In genomic region chr12:128811806-128812205, GRCh38 we compare ENCODE assay signal across 16 cellular contexts. TPM values are rescaled to one million over a fixed set of nuclear protein-coding genes. Genes with fewer than 3 reads are reported as not detected.
DNase-seq lines count a peak whose midpoint lies in the region; ATAC-seq and TF ChIP-seq lines count a peak whose summit lies in the region.
"Had no signal": no experiment of that assay in that cellular context is flagged by ENCODE, and none has a peak within 500 bp of the region (broad histone marks: within the 10 kb centered on the region; RNA-seq: fewer than 3 reads in every experiment).

No MANE protein-coding gene starts in this region.

- peaks cover 50 to 53% (median 51%) of the 10 kb centered on the region in 3 donors for H3K4me1 Mint-ChIP-seq in IgD-negative memory B cell
- peaks cover 51% of the 10 kb centered on the region for H3K4me1 Mint-ChIP-seq in chondrocyte (ENCODE audit: low read depth)

- H3K27me3 Mint-ChIP-seq in IgD-negative memory B cell (no peaks in the 10 kb centered on the region), chondrocyte (ENCODE audit: low read depth) (no peaks in the 10 kb centered on the region)

- intact Hi-C loops in heart right ventricle (cut with DNase I) = no loop called here
- intact Hi-C loops in left ventricle myocardium superior (cut with micrococcal nuclease) = no loop called here
- intact Hi-C loops in testis (cut with DNase I; ENCODE audit: low total_unique reads) = no loop called here

- H3K27ac ChIP-seq in heart right ventricle = peak overlapping the region in 6 of 10 donors; percentile 75 to 87 (median 80)
- H3K27ac ChIP-seq in thoracic aorta = peak overlapping the region; percentile 73 to 78
- H3K27ac ChIP-seq in testis = no peak overlapping the region

- H3K9me3 Mint-ChIP-seq in IgD-negative memory B cell (no peaks in the 10 kb centered on the region), chondrocyte (ENCODE audit: low read depth) (no peaks in the 10 kb centered on the region)

- peaks cover 7 to 84% (median 52%) of the 10 kb centered on the region in 9 donors for H3K4me1 ChIP-seq in heart right ventricle
- H3K4me1 ChIP-seq in thoracic aorta (ENCODE audit: control insufficient read depth in 1 of 2, low read depth in 2 of 2) = peaks cover 25 to 82% of the 10 kb centered on the region in 2 donors
- H3K4me1 ChIP-seq in testis = peaks cover 22% of the 10 kb centered on the region
- H3K4me1 ChIP-seq: BE2C had no signal

- H3K36me3 Mint-ChIP-seq in IgD-negative memory B cell (peaks cover 2% of the 10 kb centered on the region), chondrocyte (ENCODE audit: low read depth) (peaks cover 19% of the 10 kb centered on the region)

- TF ChIP-seq POLR2A in testis (IDR thresholded peaks at IDR 0.05) = no peak

- no peak for ATAC-seq in heart right ventricle
- no peak for ATAC-seq in left ventricle myocardium superior
- no peak for ATAC-seq in thoracic aorta (ENCODE audit: insufficient number of reproducible peaks, low FRiP score, low read depth)
- ATAC-seq in HG03025 (IDR thresholded peaks at IDR 0.05; ENCODE audit: low FRiP score, unreplicated experiment) = no peak

- peak overlapping the region in 3 of 4 donors; percentile 17 to 86 (median 81) for H3K4me3 Mint-ChIP-seq in IgD-negative memory B cell
- no peak overlapping the region for H3K4me3 Mint-ChIP-seq in chondrocyte (ENCODE audit: unreplicated experiment)

- no peak for DNase-seq in heart right ventricle
- DNase-seq in left ventricle myocardium superior = no peak
- no peak for DNase-seq in chondrocyte (ENCODE audit: low spot score)
- DNase-seq in thoracic aorta (ENCODE audit: low spot score) = no peak
- DNase-seq in amygdala (lab: John Stamatoyannopoulos, UW) = no peak
- DNase-seq in testis = no peak
- DNase-seq: activated CD4-positive, CD25-positive, alpha-beta regulatory T cell treated with anti-CD3 and anti-CD28 coated beads, Interleukin-2, amount 50 U/mL, for 72 hours; activated naive CD4-positive, alpha-beta T cell treated with anti-CD3 and anti-CD28 coated beads, Interleukin-2, amount 50 U/mL, for 16 hours; BE2C; esophagus squamous epithelium; NCI-H187 treated with DMSO at 0.1 percent for 48 hours had no signal

- H3K4me3 ChIP-seq in heart right ventricle (no peak overlapping the region), thoracic aorta (no peak overlapping the region), testis (no peak overlapping the region)
- H3K4me3 ChIP-seq: lung had no signal

- TF ChIP-seq CTCF in heart right ventricle (IDR thresholded peaks at IDR 0.05) (no peak), chondrocyte (IDR thresholded peaks at IDR 0.05) (no peak), thoracic aorta (IDR thresholded peaks at IDR 0.05) (no peak), testis (IDR thresholded peaks at IDR 0.05) (no peak)

- no peaks in the 10 kb centered on the region for H3K9me3 ChIP-seq in heart right ventricle
- H3K9me3 ChIP-seq in thoracic aorta = no peaks in the 10 kb centered on the region
- no peaks in the 10 kb centered on the region for H3K9me3 ChIP-seq in testis
- H3K9me3 ChIP-seq: BE2C, esophagus squamous epithelium had no signal

- no peaks in the 10 kb centered on the region for H3K27me3 ChIP-seq in heart right ventricle
- H3K27me3 ChIP-seq in thoracic aorta (replicated peaks; ENCODE audit: insufficient read depth) = no peaks in the 10 kb centered on the region
- no peaks in the 10 kb centered on the region for H3K27me3 ChIP-seq in testis
- H3K27me3 ChIP-seq: BE2C, esophagus squamous epithelium had no signal

- 79 to 83% methylated on average over 9 of the region's 9 CpGs for WGBS in heart right ventricle, 2 donors
- WGBS in testis, 2 donors = 71 to 84% methylated on average over 9 of the region's 9 CpGs

- H3K27ac Mint-ChIP-seq in IgD-negative memory B cell (peak overlapping the region; percentile 55 to 97 (median 78)), chondrocyte (ENCODE audit: unreplicated experiment) (peak overlapping the region; percentile 43)

- H3K36me3 ChIP-seq in heart right ventricle = peaks cover 0 to 70% (median 11%) of the 10 kb centered on the region in 9 donors
- peaks cover 20% of the 10 kb centered on the region for H3K36me3 ChIP-seq in thoracic aorta
- no peaks in the 10 kb centered on the region for H3K36me3 ChIP-seq in testis (ENCODE audit: low read depth, missing control alignments)

RNA-seq across cellular contexts. Expression of gene SLC15A4, which starts 12.0 kb away (rescaled TPM):
- total RNA-seq in heart right ventricle (10 to 100 TPM; 14.5 to 23.7 (median 15.5) TPM), left ventricle myocardium superior (14.0 TPM), chondrocyte (31.7 to 35.0 TPM (median 34.0 TPM) in 3 replicates), thoracic aorta (100 to 1,000 TPM; 116 to 165 TPM), testis (10 to 100 TPM; 81.3 to 83.7 TPM)
- polyA plus RNA-seq in heart right ventricle (10 to 100 TPM; 14.3 to 15.6 TPM), IgD-negative memory B cell (13.8 TPM), testis (ENCODE audit: insufficient read depth, low read depth, low replicate concordance) (59.7 TPM)

RNA-seq across cellular contexts. Expression of gene GLT1D1, which starts 41.5 kb away (rescaled TPM):
- total RNA-seq in heart right ventricle = 1 to 10 TPM in 4 of 10 donors, under 1 TPM in 5, not detected in 1; 0.24 to 3.3 (median 0.93) TPM
- polyA plus RNA-seq in heart right ventricle = under 1 TPM; 0.07 to 0.09 TPM
- total RNA-seq in left ventricle myocardium superior = 0.45 TPM
- polyA plus RNA-seq in IgD-negative memory B cell = not detected
- total RNA-seq in chondrocyte = 0.22 to 0.44 TPM (median 0.27 TPM) in 3 replicates
- under 1 TPM; 0.68 to 0.85 TPM for total RNA-seq in thoracic aorta
- total RNA-seq in testis = 10 to 100 TPM; 10.0 to 18.0 TPM
- 42.3 TPM for polyA plus RNA-seq in testis (ENCODE audit: insufficient read depth, low read depth, low replicate concordance)
- total RNA-seq: LHCN-M2, osteoblast had no signal

Comparison
In these comparisons a context has a peak if more than half of its experiments do, and no peak if none do; other contexts are left out.
1. H3K27ac ChIP-seq: peak in heart right ventricle (6 of 10) and thoracic aorta (2 of 2); none in testis (0 of 2).